ENCODE assay signal across 19 cellular contexts in genomic region chr20:45967551-45968080, GRCh38. TPM values are rescaled to one million over a fixed set of nuclear protein-coding genes. Genes with fewer than 3 reads are reported as not detected.
"Had no signal": no experiment of that assay in that cellular context is flagged by ENCODE, and none has a peak within 500 bp of the region (broad histone marks: within the 10 kb centered on the region; RNA-seq: fewer than 3 reads in every experiment).

No MANE protein-coding gene starts in this region.

- ATAC-seq: activated T-cell treated with anti-CD3 and anti-CD28 coated beads, Interleukin-2, amount 50 U/mL, for 72 hours; gastroesophageal sphincter; mucosa of descending colon; naive thymus-derived CD8-positive, alpha-beta T cell had no signal

- DNase-seq: activated CD4-positive, alpha-beta memory T cell treated with anti-CD3 and anti-CD28 coated beads for 36 hours; activated gamma-delta T cell treated with Interleukin-2 at 50 U/mL for 16 hours; activated naive CD8-positive, alpha-beta T cell treated with anti-CD3 and anti-CD28 coated beads for 36 hours; activated T-cell treated with anti-CD3 and anti-CD28 coated beads, Interleukin-2, amount 50 U/mL, for 72 hours; effector CD8-positive, alpha-beta T cell; mucosa of descending colon; naive thymus-derived CD8-positive, alpha-beta T cell; nucleus accumbens; stimulated activated CD4-positive, alpha-beta T cell treated with anti-CD3 and anti-CD28 coated beads, Interleukin-4, amount 100 ng/mL, for 4 hours; stomach had no signal

- H3K27me3 ChIP-seq: gastroesophageal sphincter, stomach had no signal

- H3K4me3 Mint-ChIP-seq: activated CD4-positive, alpha-beta memory T cell treated with anti-CD3 and anti-CD28 coated beads for 36 hours; activated naive CD8-positive, alpha-beta T cell treated with anti-CD3 and anti-CD28 coated beads for 36 hours; activated T-cell treated with anti-CD3 and anti-CD28 coated beads, Interleukin-2, amount 50 U/mL, for 72 hours; naive thymus-derived CD8-positive, alpha-beta T cell; T-helper 2 cell treated with Interferon-gamma antibody and Interleukin-4, amounts not matched to agents 5 μg/mL and 100 μg/mL, for 36 hours had no signal

- H3K9me3 Mint-ChIP-seq: activated CD4-positive, alpha-beta memory T cell treated with anti-CD3 and anti-CD28 coated beads for 36 hours; activated naive CD8-positive, alpha-beta T cell treated with anti-CD3 and anti-CD28 coated beads for 36 hours; activated T-cell treated with anti-CD3 and anti-CD28 coated beads, Interleukin-2, amount 50 U/mL, for 72 hours; T-helper 2 cell treated with Interferon-gamma antibody and Interleukin-4, amounts not matched to agents 5 μg/mL and 100 μg/mL, for 36 hours had no signal

- H3K27ac Mint-ChIP-seq: activated CD4-positive, alpha-beta memory T cell treated with anti-CD3 and anti-CD28 coated beads for 36 hours; activated naive CD8-positive, alpha-beta T cell treated with anti-CD3 and anti-CD28 coated beads for 36 hours; activated T-cell treated with anti-CD3 and anti-CD28 coated beads, Interleukin-2, amount 50 U/mL, for 72 hours; T-helper 2 cell treated with Interferon-gamma antibody and Interleukin-4, amounts not matched to agents 5 μg/mL and 100 μg/mL, for 36 hours had no signal

- H3K9me3 ChIP-seq: gastroesophageal sphincter, mucosa of descending colon, prostate gland, stomach had no signal

- H3K27me3 Mint-ChIP-seq: activated naive CD8-positive, alpha-beta T cell treated with anti-CD3 and anti-CD28 coated beads for 36 hours had no signal

- H3K4me3 ChIP-seq: coronary artery, gastroesophageal sphincter, mucosa of descending colon, prostate gland, skin epidermis, stomach had no signal

- H3K4me1 ChIP-seq: prostate gland had no signal

- H3K27ac ChIP-seq: coronary artery, epithelial cell of prostate, gastroesophageal sphincter, prostate gland, stomach had no signal

- FAIRE-seq: bronchial epithelial cell, urothelium cell line had no signal

RNA-seq across cellular contexts. Expression of gene MMP9, which starts 41.1 kb away (rescaled TPM):
- total RNA-seq: lung microvascular endothelial cell had no signal
- polyA plus RNA-seq: naive thymus-derived CD8-positive, alpha-beta T cell had no signal
